ENCODE assay signal across 24 cellular contexts in the genomic region with DNA sequence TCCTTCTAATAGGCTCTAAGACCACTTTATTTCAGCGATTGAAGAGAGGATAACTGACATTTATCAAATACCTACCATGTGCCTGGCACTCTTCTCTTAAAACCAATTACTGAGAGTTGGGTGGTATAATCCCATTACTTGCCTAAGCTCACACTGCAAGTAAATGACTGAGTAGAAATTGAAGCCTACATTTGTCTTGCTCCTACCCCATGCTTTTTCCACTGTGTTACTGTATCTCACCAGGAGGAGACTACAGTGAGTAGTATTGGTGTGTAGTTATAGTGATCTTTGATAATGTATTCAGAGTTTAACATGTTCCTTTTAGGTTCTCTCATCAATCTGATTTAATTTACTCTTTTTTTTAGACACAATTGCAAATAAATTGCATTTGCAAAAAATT.
"Had no signal": no experiment of that assay in that cellular context is flagged by ENCODE, and none has a peak within 500 bp of the region (broad histone marks: within the 10 kb centered on the region; RNA-seq: fewer than 3 reads in every experiment).

No MANE protein-coding gene starts in this region.

- DNase-seq: activated CD4-positive, alpha-beta T cell treated with anti-CD3 and anti-CD28 coated beads for 48 hours; activated CD4-positive, alpha-beta T cell treated with anti-CD3 and anti-CD28 coated beads, Interleukin-2, amount 50 U/mL, for 4 hours; activated CD4-positive, CD25-positive, alpha-beta regulatory T cell treated with anti-CD3 and anti-CD28 coated beads, Interleukin-2, amount 50 U/mL, for 72 hours; activated CD8-positive, alpha-beta memory T cell treated with anti-CD3 and anti-CD28 coated beads, Interleukin-2, amount 10 ng/mL, durations not matched to agents 7 days and 5 days; activated gamma-delta T cell treated with Interleukin-2 at 50 U/mL for 16 hours; activated naive CD4-positive, alpha-beta T cell treated with anti-CD3 and anti-CD28 coated beads, Interleukin-2, amount 50 U/mL, for 16 hours; activated naive CD8-positive, alpha-beta T cell treated with anti-CD3 and anti-CD28 coated beads, Interleukin-2, amount 10 ng/mL, durations not matched to agents 7 days and 5 days; activated T-cell treated with anti-CD3 and anti-CD28 coated beads, Interleukin-2, amount 50 U/mL, for 4 hours; aorta; caudate nucleus; MG63; MV-4-11; NCI-H1092 treated with DMSO at 0.1 percent for 48 hours; NCI-H1417 treated with DMSO at 0.1 percent for 48 hours; NCI-H1694; NCI-H2029; NCI-H345; NCI-H510A; NCI-H526 treated with DMSO at 0.1 percent for 48 hours; SHP77 treated with DMSO at 0.1 percent for 48 hours had no signal

- H3K4me1 ChIP-seq: breast epithelium had no signal

- H3K27ac Mint-ChIP-seq: activated CD8-positive, alpha-beta memory T cell treated with anti-CD3 and anti-CD28 coated beads, Interleukin-2, amount 10 ng/mL, durations not matched to agents 7 days and 5 days; activated naive CD8-positive, alpha-beta T cell treated with anti-CD3 and anti-CD28 coated beads, Interleukin-2, amount 10 ng/mL, durations not matched to agents 7 days and 5 days; activated T-helper 2 cell treated with anti-CD3 and anti-CD28 coated beads, Interferon-gamma antibody, Interleukin-2, Interleukin-4, amounts not matched to agents 10 μg/mL and 5 μg/mL and 100 μg/mL, durations not matched to agents 14 hours and 24 hours and 36 hours; T-helper 1 cell treated with Interleukin-12 subunit alpha and Interleukin-12 subunit beta and Interleukin-4 antibody, amounts not matched to agents 30 μg/mL and 1 μg/mL, for 36 hours had no signal

- H3K9me3 ChIP-seq: breast epithelium, MG63 had no signal

- H3K4me3 Mint-ChIP-seq: activated CD8-positive, alpha-beta memory T cell treated with anti-CD3 and anti-CD28 coated beads, Interleukin-2, amount 10 ng/mL, durations not matched to agents 7 days and 5 days; activated naive CD8-positive, alpha-beta T cell treated with anti-CD3 and anti-CD28 coated beads, Interleukin-2, amount 10 ng/mL, durations not matched to agents 7 days and 5 days; activated T-cell treated with anti-CD3 and anti-CD28 coated beads, Interleukin-2, amount 50 U/mL, for 4 hours; T-helper 1 cell treated with Interleukin-12 subunit alpha and Interleukin-12 subunit beta and Interleukin-4 antibody, amounts not matched to agents 30 μg/mL and 1 μg/mL, for 36 hours had no signal

- H3K9ac ChIP-seq: KMS-11 had no signal

- H3K4me2 ChIP-seq: KMS-11 had no signal

- H3K9me3 Mint-ChIP-seq: activated naive CD8-positive, alpha-beta T cell treated with anti-CD3 and anti-CD28 coated beads, Interleukin-2, amount 10 ng/mL, durations not matched to agents 7 days and 5 days; activated T-cell treated with anti-CD3 and anti-CD28 coated beads, Interleukin-2, amount 50 U/mL, for 4 hours; activated T-helper 2 cell treated with anti-CD3 and anti-CD28 coated beads, Interferon-gamma antibody, Interleukin-2, Interleukin-4, amounts not matched to agents 10 μg/mL and 5 μg/mL and 100 μg/mL, durations not matched to agents 14 hours and 24 hours and 36 hours; T-helper 1 cell treated with Interleukin-12 subunit alpha and Interleukin-12 subunit beta and Interleukin-4 antibody, amounts not matched to agents 30 μg/mL and 1 μg/mL, for 36 hours had no signal

- H3K27me3 ChIP-seq: breast epithelium, MG63 had no signal

- H3K4me1 Mint-ChIP-seq: activated CD8-positive, alpha-beta memory T cell treated with anti-CD3 and anti-CD28 coated beads, Interleukin-2, amount 10 ng/mL, durations not matched to agents 7 days and 5 days; activated naive CD8-positive, alpha-beta T cell treated with anti-CD3 and anti-CD28 coated beads, Interleukin-2, amount 10 ng/mL, durations not matched to agents 7 days and 5 days had no signal

- H3K27me3 Mint-ChIP-seq: activated CD8-positive, alpha-beta memory T cell treated with anti-CD3 and anti-CD28 coated beads, Interleukin-2, amount 10 ng/mL, durations not matched to agents 7 days and 5 days; activated naive CD8-positive, alpha-beta T cell treated with anti-CD3 and anti-CD28 coated beads, Interleukin-2, amount 10 ng/mL, durations not matched to agents 7 days and 5 days had no signal

- H3K4me3 ChIP-seq: breast epithelium, MG63 had no signal

- H3K27ac ChIP-seq: breast epithelium, KMS-11 had no signal

- ATAC-seq: activated CD8-positive, alpha-beta memory T cell treated with anti-CD3 and anti-CD28 coated beads, Interleukin-2, amount 10 ng/mL, durations not matched to agents 7 days and 5 days; activated T-cell treated with anti-CD3 and anti-CD28 coated beads, Interleukin-2, amount 50 U/mL, for 4 hours had no signal
